In genomic region chr3:167453815-167454214, GRCh38 we compare ENCODE assay signal across 1 cellular context.
TF ChIP-seq lines count a peak whose summit lies in the region.

No MANE protein-coding gene starts in this region.

TF ChIP-seq in GM23338, 12 proteins besides CTCF, POLR2A, EP300 and RAD21 (continued from another document):
- TF ChIP-seq ETS1 (IDR thresholded peaks at IDR 0.05), result no peak
- TF ChIP-seq EZH2 (IDR thresholded peaks at IDR 0.05; ENCODE audit: low read depth, unreplicated experiment), result no peak
- TF ChIP-seq ZNF114 (CRISPR knock-in tag; IDR thresholded peaks at IDR 0.05), result no peak
